Comparison of ENCODE assay signal across 1 cellular context in the genomic region with DNA sequence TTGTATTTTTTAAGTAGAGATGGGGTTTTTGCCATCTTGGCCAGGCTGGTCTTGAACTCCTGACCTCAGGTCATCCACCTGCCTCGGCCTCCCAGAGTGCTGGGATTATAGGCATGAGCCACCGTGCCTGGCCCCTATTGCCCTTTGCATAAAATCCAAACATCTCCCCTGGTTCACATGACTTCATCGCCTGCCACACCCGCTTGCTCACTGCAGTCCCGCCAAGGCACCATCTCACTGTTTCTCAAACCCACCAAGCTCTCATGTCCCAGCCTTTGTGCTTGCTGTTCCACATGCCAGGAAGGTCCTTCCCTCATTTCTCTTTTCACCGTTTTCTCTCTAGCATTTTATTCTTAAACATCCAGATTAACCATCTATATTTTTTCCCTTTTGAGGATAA.
TF ChIP-seq lines count a peak whose summit lies in the region.

No MANE protein-coding gene starts in this region.

TF ChIP-seq in HepG2, 621 proteins besides CTCF, POLR2A, EP300 and RAD21:
- TF ChIP-seq, protein P1, sequence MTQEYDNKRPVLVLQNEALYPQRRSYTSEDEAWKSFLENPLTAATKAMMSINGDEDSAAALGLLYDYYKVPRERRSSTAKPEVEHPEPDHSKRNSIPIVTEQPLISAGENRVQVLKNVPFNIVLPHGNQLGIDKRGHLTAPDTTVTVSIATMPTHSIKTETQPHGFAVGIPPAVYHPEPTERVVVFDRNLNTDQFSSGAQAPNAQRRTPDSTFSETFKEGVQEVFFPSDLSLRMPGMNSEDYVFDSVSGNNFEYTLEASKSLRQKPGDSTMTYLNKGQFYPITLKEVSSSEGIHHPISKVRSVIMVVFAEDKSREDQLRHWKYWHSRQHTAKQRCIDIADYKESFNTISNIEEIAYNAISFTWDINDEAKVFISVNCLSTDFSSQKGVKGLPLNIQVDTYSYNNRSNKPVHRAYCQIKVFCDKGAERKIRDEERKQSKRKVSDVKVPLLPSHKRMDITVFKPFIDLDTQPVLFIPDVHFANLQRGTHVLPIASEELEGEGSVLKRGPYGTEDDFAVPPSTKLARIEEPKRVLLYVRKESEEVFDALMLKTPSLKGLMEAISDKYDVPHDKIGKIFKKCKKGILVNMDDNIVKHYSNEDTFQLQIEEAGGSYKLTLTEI (CRISPR knock-in tag; conservative IDR thresholded peaks at IDR 0.05): no peak
- no peak for TF ChIP-seq EED (CRISPR knock-in tag; IDR thresholded peaks at IDR 0.05)
- TF ChIP-seq, protein P2, sequence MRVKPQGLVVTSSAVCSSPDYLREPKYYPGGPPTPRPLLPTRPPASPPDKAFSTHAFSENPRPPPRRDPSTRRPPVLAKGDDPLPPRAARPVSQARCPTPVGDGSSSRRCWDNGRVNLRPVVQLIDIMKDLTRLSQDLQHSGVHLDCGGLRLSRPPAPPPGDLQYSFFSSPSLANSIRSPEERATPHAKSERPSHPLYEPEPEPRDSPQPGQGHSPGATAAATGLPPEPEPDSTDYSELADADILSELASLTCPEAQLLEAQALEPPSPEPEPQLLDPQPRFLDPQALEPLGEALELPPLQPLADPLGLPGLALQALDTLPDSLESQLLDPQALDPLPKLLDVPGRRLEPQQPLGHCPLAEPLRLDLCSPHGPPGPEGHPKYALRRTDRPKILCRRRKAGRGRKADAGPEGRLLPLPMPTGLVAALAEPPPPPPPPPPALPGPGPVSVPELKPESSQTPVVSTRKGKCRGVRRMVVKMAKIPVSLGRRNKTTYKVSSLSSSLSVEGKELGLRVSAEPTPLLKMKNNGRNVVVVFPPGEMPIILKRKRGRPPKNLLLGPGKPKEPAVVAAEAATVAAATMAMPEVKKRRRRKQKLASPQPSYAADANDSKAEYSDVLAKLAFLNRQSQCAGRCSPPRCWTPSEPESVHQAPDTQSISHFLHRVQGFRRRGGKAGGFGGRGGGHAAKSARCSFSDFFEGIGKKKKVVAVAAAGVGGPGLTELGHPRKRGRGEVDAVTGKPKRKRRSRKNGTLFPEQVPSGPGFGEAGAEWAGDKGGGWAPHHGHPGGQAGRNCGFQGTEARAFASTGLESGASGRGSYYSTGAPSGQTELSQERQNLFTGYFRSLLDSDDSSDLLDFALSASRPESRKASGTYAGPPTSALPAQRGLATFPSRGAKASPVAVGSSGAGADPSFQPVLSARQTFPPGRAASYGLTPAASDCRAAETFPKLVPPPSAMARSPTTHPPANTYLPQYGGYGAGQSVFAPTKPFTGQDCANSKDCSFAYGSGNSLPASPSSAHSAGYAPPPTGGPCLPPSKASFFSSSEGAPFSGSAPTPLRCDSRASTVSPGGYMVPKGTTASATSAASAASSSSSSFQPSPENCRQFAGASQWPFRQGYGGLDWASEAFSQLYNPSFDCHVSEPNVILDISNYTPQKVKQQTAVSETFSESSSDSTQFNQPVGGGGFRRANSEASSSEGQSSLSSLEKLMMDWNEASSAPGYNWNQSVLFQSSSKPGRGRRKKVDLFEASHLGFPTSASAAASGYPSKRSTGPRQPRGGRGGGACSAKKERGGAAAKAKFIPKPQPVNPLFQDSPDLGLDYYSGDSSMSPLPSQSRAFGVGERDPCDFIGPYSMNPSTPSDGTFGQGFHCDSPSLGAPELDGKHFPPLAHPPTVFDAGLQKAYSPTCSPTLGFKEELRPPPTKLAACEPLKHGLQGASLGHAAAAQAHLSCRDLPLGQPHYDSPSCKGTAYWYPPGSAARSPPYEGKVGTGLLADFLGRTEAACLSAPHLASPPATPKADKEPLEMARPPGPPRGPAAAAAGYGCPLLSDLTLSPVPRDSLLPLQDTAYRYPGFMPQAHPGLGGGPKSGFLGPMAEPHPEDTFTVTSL (CRISPR knock-in tag; IDR thresholded peaks at IDR 0.05; ENCODE audit: borderline replicate concordance): no peak
- TF ChIP-seq PAX8 (CRISPR knock-in tag; IDR thresholded peaks at IDR 0.05; ENCODE audit: borderline replicate concordance): no peak
- no peak for TF ChIP-seq RBM39 (IDR thresholded peaks at IDR 0.05; ENCODE audit: low read depth, low read length, poor library complexity, severe bottlenecking)
- TF ChIP-seq HOXA3 (CRISPR knock-in tag; IDR thresholded peaks at IDR 0.05): no peak
- TF ChIP-seq, protein P3, sequence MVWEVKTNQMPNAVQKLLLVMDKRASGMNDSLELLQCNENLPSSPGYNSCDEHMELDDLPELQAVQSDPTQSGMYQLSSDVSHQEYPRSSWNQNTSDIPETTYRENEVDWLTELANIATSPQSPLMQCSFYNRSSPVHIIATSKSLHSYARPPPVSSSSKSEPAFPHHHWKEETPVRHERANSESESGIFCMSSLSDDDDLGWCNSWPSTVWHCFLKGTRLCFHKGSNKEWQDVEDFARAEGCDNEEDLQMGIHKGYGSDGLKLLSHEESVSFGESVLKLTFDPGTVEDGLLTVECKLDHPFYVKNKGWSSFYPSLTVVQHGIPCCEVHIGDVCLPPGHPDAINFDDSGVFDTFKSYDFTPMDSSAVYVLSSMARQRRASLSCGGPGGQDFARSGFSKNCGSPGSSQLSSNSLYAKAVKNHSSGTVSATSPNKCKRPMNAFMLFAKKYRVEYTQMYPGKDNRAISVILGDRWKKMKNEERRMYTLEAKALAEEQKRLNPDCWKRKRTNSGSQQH (CRISPR knock-in tag; IDR thresholded peaks at IDR 0.05; ENCODE audit: low read depth): no peak
- TF ChIP-seq, protein P4, sequence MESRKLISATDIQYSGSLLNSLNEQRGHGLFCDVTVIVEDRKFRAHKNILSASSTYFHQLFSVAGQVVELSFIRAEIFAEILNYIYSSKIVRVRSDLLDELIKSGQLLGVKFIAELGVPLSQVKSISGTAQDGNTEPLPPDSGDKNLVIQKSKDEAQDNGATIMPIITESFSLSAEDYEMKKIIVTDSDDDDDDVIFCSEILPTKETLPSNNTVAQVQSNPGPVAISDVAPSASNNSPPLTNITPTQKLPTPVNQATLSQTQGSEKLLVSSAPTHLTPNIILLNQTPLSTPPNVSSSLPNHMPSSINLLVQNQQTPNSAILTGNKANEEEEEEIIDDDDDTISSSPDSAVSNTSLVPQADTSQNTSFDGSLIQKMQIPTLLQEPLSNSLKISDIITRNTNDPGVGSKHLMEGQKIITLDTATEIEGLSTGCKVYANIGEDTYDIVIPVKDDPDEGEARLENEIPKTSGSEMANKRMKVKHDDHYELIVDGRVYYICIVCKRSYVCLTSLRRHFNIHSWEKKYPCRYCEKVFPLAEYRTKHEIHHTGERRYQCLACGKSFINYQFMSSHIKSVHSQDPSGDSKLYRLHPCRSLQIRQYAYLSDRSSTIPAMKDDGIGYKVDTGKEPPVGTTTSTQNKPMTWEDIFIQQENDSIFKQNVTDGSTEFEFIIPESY (CRISPR knock-in tag; IDR thresholded peaks at IDR 0.05): peak; percentile 64; the same call in 1 of the 2 replicates
